Comparison of ENCODE assay signal across 1 cellular context in the genomic region with DNA sequence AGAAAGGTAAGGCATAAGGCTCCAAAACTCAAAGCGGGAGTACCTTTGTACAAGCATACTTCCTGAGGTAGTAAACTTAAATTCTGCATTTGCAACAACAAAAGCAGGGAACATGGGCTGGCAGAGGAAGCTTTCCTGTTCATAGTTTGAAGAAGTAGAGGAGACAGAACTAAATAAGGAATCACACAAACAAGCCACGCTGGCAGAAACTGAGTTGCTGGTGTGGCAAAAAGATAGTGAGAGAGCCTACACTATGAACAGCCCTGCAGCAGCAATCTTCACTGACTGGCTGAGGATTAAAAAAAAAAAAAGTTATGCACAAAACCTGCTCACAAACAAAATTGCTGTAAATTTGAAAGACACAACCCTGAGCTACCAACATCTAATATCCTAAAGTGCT.
TF ChIP-seq lines count a peak whose summit lies in the region.

No MANE protein-coding gene starts in this region.

TF ChIP-seq in WTC11, 78 proteins besides CTCF, POLR2A, EP300 and RAD21 (continued from another document):
- TF ChIP-seq ZNF281 (CRISPR knock-in tag; IDR thresholded peaks at IDR 0.05) (no peak), GABPB1 (CRISPR knock-in tag; IDR thresholded peaks at IDR 0.05) (no peak), NR2C2 (CRISPR knock-in tag; IDR thresholded peaks at IDR 0.05) (no peak), SMAD3 (CRISPR knock-in tag; IDR thresholded peaks at IDR 0.05; ENCODE audit: borderline replicate concordance) (no peak), ZBTB43 (CRISPR knock-in tag; IDR thresholded peaks at IDR 0.05) (no peak), PREB (CRISPR knock-in tag; IDR thresholded peaks at IDR 0.05; ENCODE audit: borderline replicate concordance) (no peak), RORB (CRISPR knock-in tag; IDR thresholded peaks at IDR 0.05) (no peak)
- TF ChIP-seq, protein P1, sequence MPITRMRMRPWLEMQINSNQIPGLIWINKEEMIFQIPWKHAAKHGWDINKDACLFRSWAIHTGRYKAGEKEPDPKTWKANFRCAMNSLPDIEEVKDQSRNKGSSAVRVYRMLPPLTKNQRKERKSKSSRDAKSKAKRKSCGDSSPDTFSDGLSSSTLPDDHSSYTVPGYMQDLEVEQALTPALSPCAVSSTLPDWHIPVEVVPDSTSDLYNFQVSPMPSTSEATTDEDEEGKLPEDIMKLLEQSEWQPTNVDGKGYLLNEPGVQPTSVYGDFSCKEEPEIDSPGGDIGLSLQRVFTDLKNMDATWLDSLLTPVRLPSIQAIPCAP (CRISPR knock-in tag; IDR thresholded peaks at IDR 0.05): no peak
